In genomic region chr9:114078021-114078780, GRCh38 we compare ENCODE assay signal across 1 cellular context.
TF ChIP-seq lines count a peak whose summit lies in the region.

TSS of gene AMBP (minus strand) at chr9:114078300. CDS start at chr9:114078209, 91 bp downstream.

TF ChIP-seq in HepG2, 621 proteins besides CTCF, POLR2A, EP300 and RAD21 (continued from another document and continues in another):
- TF ChIP-seq ZNF318 (CRISPR knock-in tag; IDR thresholded peaks at IDR 0.05) (peak; percentile 25), GLMP (CRISPR knock-in tag; IDR thresholded peaks at IDR 0.05; ENCODE audit: borderline replicate concordance) (no peak), IRX3 (CRISPR knock-in tag; IDR thresholded peaks at IDR 0.05; ENCODE audit: borderline replicate concordance, low read depth) (peak; percentile 72), ISL2 (CRISPR knock-in tag; IDR thresholded peaks at IDR 0.05) (peak; percentile 94), ATF3 (CRISPR knock-in tag; IDR thresholded peaks at IDR 0.05) (no peak), ZNF564 (CRISPR knock-in tag; IDR thresholded peaks at IDR 0.05) (peak; percentile 89; the same call in 1 of the 2 replicates), ZNF333 (CRISPR knock-in tag; IDR thresholded peaks at IDR 0.05; ENCODE audit: borderline replicate concordance) (peak; percentile 96; the same call in 1 of the 2 replicates), STAT6 (CRISPR knock-in tag; IDR thresholded peaks at IDR 0.05; ENCODE audit: borderline replicate concordance) (peak; percentile 99), ZNF83 (CRISPR knock-in tag; IDR thresholded peaks at IDR 0.05; ENCODE audit: borderline replicate concordance) (0 out of 2 replicates have a peak, but pooled peaks have one; percentile 60), ZMYM4 (CRISPR knock-in tag; IDR thresholded peaks at IDR 0.05) (peak; percentile 82), ZNF770 (CRISPR knock-in tag; IDR thresholded peaks at IDR 0.05) (peak; percentile 64; the same call in 1 of the 2 replicates), ZNF230 (CRISPR knock-in tag; IDR thresholded peaks at IDR 0.05) (peak; percentile 83; the same call in 1 of the 2 replicates), SMAD1 (CRISPR knock-in tag; IDR thresholded peaks at IDR 0.05; ENCODE audit: borderline replicate concordance, low read depth) (peak; percentile 87; the same call in 1 of the 2 replicates), ZNF878 (CRISPR knock-in tag; IDR thresholded peaks at IDR 0.05) (peak; percentile 87; the same call in 1 of the 2 replicates), ZNF546 (CRISPR knock-in tag; conservative IDR thresholded peaks at IDR 0.05) (peak; percentile 65; the same call in 1 of the 2 replicates), ZNF652 (CRISPR knock-in tag; IDR thresholded peaks at IDR 0.05; ENCODE audit: borderline replicate concordance, low read depth) (peak; percentile 66; the same call in 1 of the 2 replicates), ZNF235 (CRISPR knock-in tag; IDR thresholded peaks at IDR 0.05; ENCODE audit: borderline replicate concordance) (peak; percentile 91; the same call in 1 of the 2 replicates), FOXA3 (CRISPR knock-in tag; IDR thresholded peaks at IDR 0.05) (peak; percentile 93), TAF1 (CRISPR knock-in tag; IDR thresholded peaks at IDR 0.05) (peak; percentile 96), YY1 (IDR thresholded peaks at IDR 0.05; ENCODE audit: insufficient read depth, insufficient replicate concordance, low read depth, low read length) (peak; percentile 83), PHF20 (CRISPR knock-in tag; IDR thresholded peaks at IDR 0.05) (no peak), TCF7 (IDR thresholded peaks at IDR 0.05; ENCODE audit: low read depth) (peak; percentile 35; the same call in 1 of the 2 replicates), KDM6A (CRISPR knock-in tag; IDR thresholded peaks at IDR 0.05; ENCODE audit: low read depth) (peak; percentile 91), ZNF382 (CRISPR knock-in tag; IDR thresholded peaks at IDR 0.05; ENCODE audit: borderline replicate concordance) (no peak), ZFP36L2 (CRISPR knock-in tag; IDR thresholded peaks at IDR 0.05) (0 out of 2 replicates have a peak, but pooled peaks have one; percentile 26), ZNF362 (CRISPR knock-in tag; IDR thresholded peaks at IDR 0.05; ENCODE audit: borderline replicate concordance) (no peak), NCOA1 (CRISPR knock-in tag; IDR thresholded peaks at IDR 0.05) (peak; percentile 97; the same call in 1 of the 2 replicates), ZNF441 (CRISPR knock-in tag; IDR thresholded peaks at IDR 0.05; ENCODE audit: borderline replicate concordance) (no peak), DPF2 (CRISPR knock-in tag; IDR thresholded peaks at IDR 0.05; ENCODE audit: borderline replicate concordance, low read depth) (peak; percentile 90), FOXO4 (CRISPR knock-in tag; conservative IDR thresholded peaks at IDR 0.05) (no peak), ZNF275 (CRISPR knock-in tag; IDR thresholded peaks at IDR 0.05; ENCODE audit: borderline replicate concordance) (peak; percentile 94; the same call in 1 of the 2 replicates), ZBTB2 (CRISPR knock-in tag; IDR thresholded peaks at IDR 0.05; ENCODE audit: low read depth) (no peak), GABPA (IDR thresholded peaks at IDR 0.05; ENCODE audit: low read depth, low read length) (no peak), GABPA (CRISPR knock-in tag; IDR thresholded peaks at IDR 0.05; ENCODE audit: low read depth) (no peak), BORCS8-MEF2B (CRISPR knock-in tag; IDR thresholded peaks at IDR 0.05) (peak; percentile 98), ZNF543 (CRISPR knock-in tag; IDR thresholded peaks at IDR 0.05) (peak; percentile 96), CAMTA2 (CRISPR knock-in tag; IDR thresholded peaks at IDR 0.05; ENCODE audit: borderline replicate concordance) (peak; percentile 84; the same call in 1 of the 2 replicates), IRF2 (CRISPR knock-in tag; IDR thresholded peaks at IDR 0.05) (peak; percentile 97)
